In the genomic region with DNA sequence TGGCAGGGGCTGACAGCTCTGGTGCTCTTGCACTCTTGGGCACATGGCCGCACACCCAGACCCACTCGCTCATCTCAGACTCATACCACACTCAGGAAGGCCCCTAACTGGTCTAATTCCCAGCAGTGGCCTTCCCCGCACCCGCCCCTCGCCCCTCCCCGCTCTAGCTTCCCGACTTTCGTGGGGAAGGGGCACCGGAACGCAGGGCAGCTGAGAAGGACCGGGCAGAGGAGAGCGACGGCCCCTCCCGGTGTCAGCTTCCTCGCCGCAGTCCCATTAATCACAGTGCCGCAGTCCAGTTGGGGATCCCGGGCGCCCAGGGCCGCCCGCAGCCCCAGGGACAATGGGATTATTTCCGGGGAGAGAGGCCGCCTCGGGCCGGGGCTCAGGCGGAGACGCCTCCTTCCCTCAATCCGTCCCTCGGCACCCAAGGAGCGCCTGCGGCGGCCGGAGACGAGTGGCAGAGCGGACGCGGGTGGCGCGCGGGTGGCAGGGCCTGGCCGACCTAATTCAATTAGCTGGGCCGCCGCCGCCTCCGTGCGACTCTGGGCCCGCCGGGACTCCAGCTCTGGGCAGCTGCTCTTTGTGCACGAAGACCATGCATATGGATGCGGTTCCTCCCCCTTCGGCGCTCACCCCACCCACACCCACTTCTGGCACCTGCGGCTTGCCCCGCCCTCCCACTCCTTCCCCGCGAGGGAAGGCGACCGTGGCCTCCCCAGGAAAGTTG, we compare ENCODE assay signal across 9 cellular contexts. TPM values are rescaled to one million over a fixed set of nuclear protein-coding genes. Genes with fewer than 3 reads are reported as not detected.
DNase-seq lines count a peak whose midpoint lies in the region; ATAC-seq and TF ChIP-seq lines count a peak whose summit lies in the region.
"Had no signal": no experiment of that assay in that cellular context is flagged by ENCODE, and none has a peak within 500 bp of the region (broad histone marks: within the 10 kb centered on the region; RNA-seq: fewer than 3 reads in every experiment).

No MANE protein-coding gene starts in this region.

- H3K4me3 ChIP-seq in CD4-positive, CD25-positive, alpha-beta regulatory T cell (ENCODE audit: low read depth, low read length): no peak overlapping the region
- H3K4me3 ChIP-seq in HUES64 (ENCODE audit: low read length) (peak overlapping the region; percentile 17), coronary artery (peak overlapping the region; percentile 64)

- H3K36me3 Mint-ChIP-seq in CD4-positive, CD25-positive, alpha-beta regulatory T cell: no peaks in the 10 kb centered on the region
- no peaks in the 10 kb centered on the region for H3K36me3 Mint-ChIP-seq in natural killer cell treated with Interleukin-12 subunit alpha and Interleukin-12 subunit beta and Interleukin-15 and Interleukin-18, amount 100 ng/mL, for 72 hours

- no peaks in the 10 kb centered on the region for H3K36me3 ChIP-seq in CD4-positive, CD25-positive, alpha-beta regulatory T cell (ENCODE audit: control insufficient read depth, insufficient read depth, low read length)
- no peaks in the 10 kb centered on the region for H3K36me3 ChIP-seq in HUES64 (ENCODE audit: insufficient read depth, low read length)

- WGBS in HUES64: 3% methylated on average over 58 of the region's 58 CpGs

- H3K9me3 Mint-ChIP-seq in CD4-positive, CD25-positive, alpha-beta regulatory T cell: peaks cover 0 to 3% (median 0%) of the 10 kb centered on the region in 7 donors
- H3K9me3 Mint-ChIP-seq in natural killer cell treated with Interleukin-12 subunit alpha and Interleukin-12 subunit beta and Interleukin-15 and Interleukin-18, amount 100 ng/mL, for 72 hours: no peaks in the 10 kb centered on the region

- H3K27me3 ChIP-seq in CD4-positive, CD25-positive, alpha-beta regulatory T cell (ENCODE audit: control insufficient read depth, insufficient read depth, low read length): peaks cover 33% of the 10 kb centered on the region
- peaks cover 100% of the 10 kb centered on the region for H3K27me3 ChIP-seq in HUES64 (ENCODE audit: insufficient read depth, low read length)

- no peaks in the 10 kb centered on the region for H3K9me3 ChIP-seq in CD4-positive, CD25-positive, alpha-beta regulatory T cell (ENCODE audit: control insufficient read depth in 2 of 2, low read length in 2 of 2)
- no peaks in the 10 kb centered on the region for H3K9me3 ChIP-seq in HUES64 (ENCODE audit: insufficient read depth, low read depth, low read length)

- TF ChIP-seq CTCF in coronary artery (IDR thresholded peaks at IDR 0.05): no peak

- H3K27ac ChIP-seq in CD4-positive, CD25-positive, alpha-beta regulatory T cell (ENCODE audit: insufficient read depth, low read length, poor library complexity, severe bottlenecking): no peak overlapping the region
- H3K27ac ChIP-seq in HUES64 (ENCODE audit: low read depth, low read length) (no peak overlapping the region), coronary artery (no peak overlapping the region)

- H3K27me3 Mint-ChIP-seq in CD4-positive, CD25-positive, alpha-beta regulatory T cell: peaks cover 70% of the 10 kb centered on the region
- peaks cover 49 to 50% of the 10 kb centered on the region in 2 donors for H3K27me3 Mint-ChIP-seq in natural killer cell treated with Interleukin-12 subunit alpha and Interleukin-12 subunit beta and Interleukin-15 and Interleukin-18, amount 100 ng/mL, for 72 hours

- no peak for DNase-seq in CD4-positive, CD25-positive, alpha-beta regulatory T cell
- DNase-seq in coronary artery (ENCODE audit: low spot score) (no peak), putamen (ENCODE audit: low spot score) (no peak), globus pallidus (ENCODE audit: low spot score) (no peak), ureter (ENCODE audit: low spot score) (no peak)
- no peak for DNase-seq in natural killer cell treated with Interleukin-12 subunit alpha and Interleukin-12 subunit beta and Interleukin-15 and Interleukin-18, amount 100 ng/mL, for 72 hours (ENCODE audit: low spot score)
- DNase-seq: NCI-H226 had no signal

- H3K4me1 ChIP-seq in CD4-positive, CD25-positive, alpha-beta regulatory T cell (ENCODE audit: control insufficient read depth, insufficient read depth, low read length, poor library complexity, severe bottlenecking): peaks cover 31% of the 10 kb centered on the region
- no peaks in the 10 kb centered on the region for H3K4me1 ChIP-seq in HUES64 (ENCODE audit: insufficient read depth, low read length)

- H3K4me1 Mint-ChIP-seq in CD4-positive, CD25-positive, alpha-beta regulatory T cell: peaks cover 4 to 36% (median 14%) of the 10 kb centered on the region in 4 donors
- peaks cover 21 to 29% of the 10 kb centered on the region in 2 donors for H3K4me1 Mint-ChIP-seq in natural killer cell treated with Interleukin-12 subunit alpha and Interleukin-12 subunit beta and Interleukin-15 and Interleukin-18, amount 100 ng/mL, for 72 hours (ENCODE audit: low read depth in 2 of 2)

- peak overlapping the region; percentile 55 to 82 (median 70) for H3K4me3 Mint-ChIP-seq in CD4-positive, CD25-positive, alpha-beta regulatory T cell
- peak overlapping the region; percentile 69 for H3K4me3 Mint-ChIP-seq in natural killer cell treated with Interleukin-12 subunit alpha and Interleukin-12 subunit beta and Interleukin-15 and Interleukin-18, amount 100 ng/mL, for 72 hours

- H3K9ac ChIP-seq in HUES64 (ENCODE audit: low read depth, low read length): no peak overlapping the region

- H3K27ac Mint-ChIP-seq in CD4-positive, CD25-positive, alpha-beta regulatory T cell: no peak overlapping the region
- no peak overlapping the region for H3K27ac Mint-ChIP-seq in natural killer cell treated with Interleukin-12 subunit alpha and Interleukin-12 subunit beta and Interleukin-15 and Interleukin-18, amount 100 ng/mL, for 72 hours

- no peak for ATAC-seq in CD4-positive, CD25-positive, alpha-beta regulatory T cell (ENCODE audit: low read depth in 2 of 2)
- ATAC-seq in natural killer cell treated with Interleukin-12 subunit alpha and Interleukin-12 subunit beta and Interleukin-15 and Interleukin-18, amount 100 ng/mL, for 72 hours: no peak
- no peak for ATAC-seq in GM21528 (IDR thresholded peaks at IDR 0.05; ENCODE audit: low FRiP score, unreplicated experiment)

RNA-seq across cellular contexts. Expression of a gene that starts 7.8 kb away (rescaled TPM):
- not detected for total RNA-seq in CD4-positive, CD25-positive, alpha-beta regulatory T cell
- not detected for polyA plus RNA-seq in CD4-positive, CD25-positive, alpha-beta regulatory T cell
- not detected for polyA plus RNA-seq in HUES64 (2013, experiment 1 of 2)
- polyA plus RNA-seq in HUES64 (2013, experiment 2 of 2): not detected
- not detected for total RNA-seq in natural killer cell treated with Interleukin-12 subunit alpha and Interleukin-12 subunit beta and Interleukin-15 and Interleukin-18, amount 100 ng/mL, for 72 hours
- not detected for total RNA-seq in ureter
